In the genomic region with DNA sequence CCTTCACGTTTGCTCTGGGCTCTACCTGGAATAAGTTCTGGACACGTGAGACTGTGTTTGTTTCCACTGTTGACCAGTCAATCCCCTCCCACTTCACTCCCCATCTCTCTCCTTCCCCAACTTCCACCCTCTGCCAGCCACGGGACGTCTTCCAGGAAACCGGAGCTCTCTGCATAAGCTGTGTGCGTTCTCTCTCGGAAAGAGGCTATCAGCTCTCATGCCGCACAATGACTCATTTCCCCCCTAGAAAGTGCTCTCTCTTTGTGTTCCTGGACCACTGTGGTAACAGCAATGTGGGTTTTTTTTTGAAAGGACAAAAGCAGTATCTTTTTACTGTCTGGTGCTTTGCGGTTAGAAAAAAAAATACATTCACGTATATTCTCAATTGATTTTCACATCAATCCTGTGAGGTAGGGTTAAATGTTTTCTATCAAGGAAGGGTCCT, we compare ENCODE assay signal across 9 cellular contexts. TPM values are rescaled to one million over a fixed set of nuclear protein-coding genes. Genes with fewer than 3 reads are reported as not detected.
DNase-seq lines count a peak whose midpoint lies in the region; ATAC-seq lines count a peak whose summit lies in the region.
"Had no signal": no experiment of that assay in that cellular context is flagged by ENCODE, and none has a peak within 500 bp of the region (broad histone marks: within the 10 kb centered on the region; RNA-seq: fewer than 3 reads in every experiment).

No MANE protein-coding gene starts in this region.

- peak; percentile 65 for ATAC-seq in HG03045 (IDR thresholded peaks at IDR 0.05; ENCODE audit: unreplicated experiment)

- H3K4me1 Mint-ChIP-seq in T-helper 2 cell treated with Interferon-gamma antibody and Interleukin-4, amounts not matched to agents 5 μg/mL and 100 μg/mL, for 36 hours (ENCODE audit: low read depth), result peaks cover 42% of the 10 kb centered on the region

- H3K27me3 Mint-ChIP-seq in T-helper 2 cell treated with Interferon-gamma antibody and Interleukin-4, amounts not matched to agents 5 μg/mL and 100 μg/mL, for 36 hours (ENCODE audit: low read depth), result peaks cover 55% of the 10 kb centered on the region

- H3K36me3 Mint-ChIP-seq in T-helper 2 cell treated with Interferon-gamma antibody and Interleukin-4, amounts not matched to agents 5 μg/mL and 100 μg/mL, for 36 hours (ENCODE audit: low read depth), result no peaks in the 10 kb centered on the region

- peak overlapping the region; percentile 67 for H3K27ac Mint-ChIP-seq in T-helper 2 cell treated with Interferon-gamma antibody and Interleukin-4, amounts not matched to agents 5 μg/mL and 100 μg/mL, for 36 hours
- H3K27ac Mint-ChIP-seq: activated B cell treated with CpG ODN at 0.5 μM for 24 hours had no signal

- H3K4me3 Mint-ChIP-seq in T-helper 2 cell treated with Interferon-gamma antibody and Interleukin-4, amounts not matched to agents 5 μg/mL and 100 μg/mL, for 36 hours, result peak overlapping the region; percentile 74
- H3K4me3 Mint-ChIP-seq: activated B cell treated with CpG ODN at 0.5 μM for 24 hours had no signal

- no peaks in the 10 kb centered on the region for H3K9me3 Mint-ChIP-seq in T-helper 2 cell treated with Interferon-gamma antibody and Interleukin-4, amounts not matched to agents 5 μg/mL and 100 μg/mL, for 36 hours
- H3K9me3 Mint-ChIP-seq: activated B cell treated with CpG ODN at 0.5 μM for 24 hours had no signal

- DNase-seq in NCI-H2196 (lab: John Stamatoyannopoulos, UW; ENCODE audit: unreplicated experiment) (peak; percentile 7), NCI-H2196 treated with DMSO at 0.1 percent for 48 hours (lab: John Stamatoyannopoulos, UW; ENCODE audit: unreplicated experiment) (no peak), dermis blood vessel endothelial cell (peak; percentile 85), anterior cingulate cortex (lab: John Stamatoyannopoulos, UW) (no peak), superior temporal gyrus (ENCODE audit: extremely low spot score) (no peak)
- peak; percentile 77 for DNase-seq in T-helper 2 cell treated with Interferon-gamma antibody and Interleukin-4, amounts not matched to agents 5 μg/mL and 100 μg/mL, for 36 hours (ENCODE audit: low spot score)
- peak; percentile 23 for DNase-seq in stimulated activated CD4-positive, alpha-beta T cell treated with anti-CD3 and anti-CD28 coated beads, Interleukin-2, amount 100 ng/mL, for 4 hours (ENCODE audit: low read depth)
- DNase-seq: activated B cell treated with CpG ODN at 0.5 μM for 24 hours had no signal

RNA-seq across cellular contexts. Expression of a gene that starts 10.2 kb away (rescaled TPM):
- total RNA-seq in dermis blood vessel endothelial cell, result under 0.01 TPM in 1 of 2 replicates, not detected in the other

Comparison
In these comparisons a context has a peak if more than half of its experiments do, and no peak if none do; other contexts are left out.
1. DNase-seq: peak in NCI-H2196 (single experiment), T-helper 2 cell treated with Interferon-gamma antibody and Interleukin-4, amounts not matched to agents 5 μg/mL and 100 μg/mL, for 36 hours (single experiment), dermis blood vessel endothelial cell (single experiment) and stimulated activated CD4-positive, alpha-beta T cell treated with anti-CD3 and anti-CD28 coated beads, Interleukin-2, amount 100 ng/mL, for 4 hours (single experiment); none in NCI-H2196 treated with DMSO at 0.1 percent for 48 hours (single experiment), anterior cingulate cortex (0 of 58) and superior temporal gyrus (single experiment).